In genomic region chr7:38541440-38541839, GRCh38 we compare ENCODE assay signal across 11 cellular contexts.
"Had no signal": no experiment of that assay in that cellular context is flagged by ENCODE, and none has a peak within 500 bp of the region (broad histone marks: within the 10 kb centered on the region; RNA-seq: fewer than 3 reads in every experiment).

No MANE protein-coding gene starts in this region.

- DNase-seq: activated CD4-positive, alpha-beta T cell treated with anti-CD3 and anti-CD28 coated beads for 4 hours; activated naive CD4-positive, alpha-beta T cell; aorta; dorsolateral prefrontal cortex; immature natural killer cell; ovary; stimulated activated CD4-positive, alpha-beta T cell treated with anti-CD3 and anti-CD28 coated beads, Interleukin-4, amount 100 ng/mL, for 4 hours; stomach had no signal

- H3K27ac ChIP-seq: ovary, skin epidermis, stomach, thoracic aorta, VCaP had no signal

- H3K27me3 ChIP-seq: dorsolateral prefrontal cortex, stomach had no signal

- H3K4me3 ChIP-seq: dorsolateral prefrontal cortex, ovary, skin epidermis, stomach, thoracic aorta had no signal

- H3K9me3 ChIP-seq: stomach, thoracic aorta had no signal

- H3K36me3 ChIP-seq: ovary, stomach, thoracic aorta had no signal

- H3K4me1 ChIP-seq: stomach had no signal
